ENCODE assay signal across 21 cellular contexts in genomic region chr7:29249860-29250259, GRCh38. TPM values are rescaled to one million over a fixed set of nuclear protein-coding genes. Genes with fewer than 3 reads are reported as not detected.
DNase-seq lines count a peak whose midpoint lies in the region; ATAC-seq, FAIRE-seq and TF ChIP-seq lines count a peak whose summit lies in the region.
"Had no signal": no experiment of that assay in that cellular context is flagged by ENCODE, and none has a peak within 500 bp of the region (broad histone marks: within the 10 kb centered on the region; RNA-seq: fewer than 3 reads in every experiment).

No MANE protein-coding gene starts in this region.

- H4K20me1 ChIP-seq in HepG2 (ENCODE audit: insufficient read depth, low read length), result no peaks in the 10 kb centered on the region

- no peak for TF ChIP-seq RAD21 in HepG2 (CRISPR knock-in tag; IDR thresholded peaks at IDR 0.05)

- POLR2A ChIA-PET in HepG2 (lab: Yijun Ruan, JAX), result interaction anchor here (1.4 kb wide), 1 partner anchor 21 kb away, joined by 9 read pairs; no protein-coding TSS in a partner anchor

- FAIRE-seq in HepG2 (lab: Jason Lieb, UNC), result no peak
- FAIRE-seq: G401.6, GM12892, GM19239, H1 had no signal

- H2AFZ ChIP-seq in HepG2 (ENCODE audit: low read length), result no peak overlapping the region
- H2AFZ ChIP-seq: GM23248 had no signal

- no peak for TF ChIP-seq POLR2A in HepG2 (IDR thresholded peaks at IDR 0.05; ENCODE audit: insufficient read depth in 1 of 2, low read depth in 2 of 2, low read length in 2 of 2)

- H3K9me3 ChIP-seq in left ventricle myocardium inferior (replicated peaks) (no peaks in the 10 kb centered on the region), HepG2 (ENCODE audit: low read length) (no peaks in the 10 kb centered on the region), neutrophil (no peaks in the 10 kb centered on the region), skeletal muscle tissue (ENCODE audit: control insufficient read depth in 3 of 3, low read length in 3 of 3) (no peaks in the 10 kb centered on the region)

- TF ChIP-seq EP300 in HepG2 (IDR thresholded peaks at IDR 0.05; ENCODE audit: low read depth in 2 of 2, low read length in 2 of 2) (no peak), HepG2 (CRISPR knock-in tag; IDR thresholded peaks at IDR 0.05; ENCODE audit: borderline replicate concordance) (no peak)

- no peak for TF ChIP-seq CTCF in left ventricle myocardium inferior (IDR thresholded peaks at IDR 0.05; ENCODE audit: borderline replicate concordance)
- TF ChIP-seq CTCF in HepG2 (CRISPR knock-in tag; IDR thresholded peaks at IDR 0.05), result no peak
- no peak for TF ChIP-seq CTCF in neutrophil (IDR thresholded peaks at IDR 0.05)

- ATAC-seq in Right ventricle myocardium superior (ENCODE audit: poor library complexity) (no peak), HepG2 (no peak)
- no peak for ATAC-seq in stimulated activated naive CD8-positive, alpha-beta T cell treated with anti-CD3 and anti-CD28 coated beads, Interleukin-15, Interleukin-2, amounts not matched to agents 100 U/mL and 50 U/mL, for 24 hours

- H3K79me2 ChIP-seq in HepG2 (ENCODE audit: insufficient read depth, low read length), result peaks cover 53% of the 10 kb centered on the region

- CTCF ChIA-PET in HepG2 (lab: Yijun Ruan, JAX; ENCODE audit: low intra/inter-chr PET ratio, low total read pairs), result no interaction called here

- intact Hi-C loops in left ventricle myocardium inferior (cut with micrococcal nuclease) (no loop called here), Right ventricle myocardium superior (cut with DNase I) (no loop called here), HepG2 (cut with micrococcal nuclease; ENCODE audit: unreplicated experiment) (loop anchor here (5.0 kb wide), 4 partner anchors 42 to 87 kb away; partner anchors contain the start of gene CHN2)

- H3K27ac ChIP-seq in left ventricle myocardium inferior (replicated peaks) (peak overlapping the region; percentile 57), HepG2 (ENCODE audit: extremely low read length, insufficient read depth, low read length) (peak overlapping the region; percentile 61), neutrophil (peak overlapping the region; percentile 80), skeletal muscle tissue (ENCODE audit: low read depth, low read length) (peak overlapping the region; percentile 51)
- H3K27ac ChIP-seq: GM23248 had no signal

- no peak overlapping the region for H3K4me3 ChIP-seq in left ventricle myocardium inferior
- H3K4me3 ChIP-seq in HepG2 (replicated peaks in 1 of 3; ENCODE audit: insufficient read depth in 1 of 3, low read depth in 2 of 3, low read length in 3 of 3), result no peak overlapping the region
- peak overlapping the region in 1 of 2 experiments; percentile 11 for H3K4me3 ChIP-seq in neutrophil (ENCODE audit: low read depth in 1 of 2, low read length in 1 of 2)
- H3K4me3 ChIP-seq in skeletal muscle tissue (ENCODE audit: low read length in 3 of 3), result no peak overlapping the region
- H3K4me3 ChIP-seq: GM23248 had no signal

- no peaks in the 10 kb centered on the region for H3K27me3 ChIP-seq in left ventricle myocardium inferior (ENCODE audit: low read depth)
- no peaks in the 10 kb centered on the region for H3K27me3 ChIP-seq in HepG2 (ENCODE audit: control insufficient read depth in 1 of 2, insufficient read depth in 2 of 2, low read length in 2 of 2)
- H3K27me3 ChIP-seq in neutrophil, result no peaks in the 10 kb centered on the region
- no peaks in the 10 kb centered on the region for H3K27me3 ChIP-seq in skeletal muscle tissue (ENCODE audit: control insufficient read depth in 3 of 3, insufficient read depth in 3 of 3, low read length in 3 of 3)

- BruUV-seq in HepG2 (replicated peaks; lab: Mats Ljungman, UMichigan), result no TSS peak

- DNase-seq in left ventricle myocardium inferior (no peak), Right ventricle myocardium superior (no peak), HepG2 (ENCODE audit: low spot score) (no peak), NCI-H2081 treated with DMSO at 0.1 percent for 48 hours (lab: John Stamatoyannopoulos, UW) (no peak)
- DNase-seq in stimulated activated naive CD8-positive, alpha-beta T cell treated with anti-CD3 and anti-CD28 coated beads, Interleukin-15, Interleukin-2, amounts not matched to agents 100 U/mL and 50 U/mL, for 24 hours, result no peak
- DNase-seq: 8988T; Calu3; CD4-positive, alpha-beta memory T cell; COR-L47; DMS53; DMS79 treated with DMSO at 0.1 percent for 48 hours; GM23248; H7; HCEC 1CT had no signal

- no peak overlapping the region for H3K4me2 ChIP-seq in HepG2 (ENCODE audit: low read depth, low read length)

- in situ Hi-C loops in HepG2 (cut with HindIII; ENCODE audit: extremely low pct_ligation_motif_present, low pct_unique_long_range_greater_than_20kb), result no loop called here

- peaks cover 3% of the 10 kb centered on the region for H3K36me3 ChIP-seq in left ventricle myocardium inferior
- peaks cover 5 to 6% of the 10 kb centered on the region in 2 experiments; a peak in 3 of 5 replicates for H3K36me3 ChIP-seq in HepG2 (replicated peaks in 1 of 2; ENCODE audit: control insufficient read depth in 1 of 2, insufficient read depth in 2 of 2, low read length in 2 of 2)
- no peaks in the 10 kb centered on the region for H3K36me3 ChIP-seq in neutrophil
- no peaks in the 10 kb centered on the region for H3K36me3 ChIP-seq in skeletal muscle tissue (ENCODE audit: control insufficient read depth in 3 of 3, insufficient read depth in 3 of 3, low read length in 3 of 3)

- WGBS in HepG2 (ENCODE audit: low lambda C conversion rate), result 97% methylated on average over 1 of the region's 1 CpG

- H3K4me1 ChIP-seq in left ventricle myocardium inferior (peaks cover 54% of the 10 kb centered on the region), HepG2 (ENCODE audit: insufficient read depth, low read length) (peaks cover 59% of the 10 kb centered on the region), neutrophil (ENCODE audit: control insufficient read depth in 1 of 2, insufficient read depth in 1 of 2, low read depth in 1 of 2, low read length in 1 of 2) (peaks cover 41 to 56% of the 10 kb centered on the region in 2 experiments), skeletal muscle tissue (ENCODE audit: control insufficient read depth in 3 of 3, insufficient read depth in 3 of 3, low read length in 3 of 3) (peaks cover 0 to 12% (median 3%) of the 10 kb centered on the region in 3 donors)

- no peak overlapping the region for H3K9ac ChIP-seq in HepG2 (ENCODE audit: insufficient read depth, low read depth, low read length)
- no peak overlapping the region for H3K9ac ChIP-seq in skeletal muscle tissue (ENCODE audit: low read depth in 1 of 3, low read length in 3 of 3)
- H3K9ac ChIP-seq: GM23248 had no signal

TF ChIP-seq in HepG2, 621 proteins besides CTCF, POLR2A, EP300 and RAD21:
- TF ChIP-seq CREB1 (IDR thresholded peaks at IDR 0.05), result no peak
- TF ChIP-seq CREB1 (CRISPR knock-in tag; IDR thresholded peaks at IDR 0.05), result 0 out of 2 replicates have a peak, but pooled peaks have one; percentile 16
- no peak for TF ChIP-seq ZNF333 (CRISPR knock-in tag; IDR thresholded peaks at IDR 0.05; ENCODE audit: borderline replicate concordance)
- no peak for TF ChIP-seq MED1 (CRISPR knock-in tag; IDR thresholded peaks at IDR 0.05)

RNA-seq across cellular contexts. Expression of gene CHN2, which starts 55.3 kb away (rescaled TPM):
- 36.1 TPM for total RNA-seq in left ventricle myocardium inferior
- 17.7 TPM for total RNA-seq in Right ventricle myocardium superior
- 23.5 and 28.6 TPM in 2 replicates for total RNA-seq in HepG2 (2016; rRNA removed; fragmentation: Illumina TruSeq; extraction: Trizol)
- 15.0 and 15.4 TPM in 2 replicates for total RNA-seq in HepG2 (2016; cell fraction: cytosol; rRNA removed; fragmentation: Illumina TruSeq; extraction: Trizol; ENCODE audit: low read depth)
- total RNA-seq in HepG2 (2016; cell fraction: insoluble cytoplasmic fraction; rRNA removed; fragmentation: Illumina TruSeq; extraction: Trizol), result 22.0 and 23.2 TPM in 2 replicates
- total RNA-seq in HepG2 (2016; cell fraction: membrane; rRNA removed; fragmentation: Illumina TruSeq; extraction: Trizol), result 19.9 and 22.8 TPM in 2 replicates
- 29.6 and 33.8 TPM in 2 replicates for total RNA-seq in HepG2 (2016; cell fraction: nucleus; rRNA removed; fragmentation: Illumina TruSeq; extraction: Trizol)
- polyA plus RNA-seq in HepG2 (2011; rRNA removed), result 21.7 and 30.5 TPM in 2 replicates
- 15.7 and 19.8 TPM in 2 replicates for polyA plus RNA-seq in HepG2 (2011; cell fraction: cytosol; rRNA removed)
- 16.7 and 17.0 TPM in 2 replicates for polyA plus RNA-seq in HepG2 (2011; cell fraction: nucleus; rRNA removed)
- 22.4 and 41.2 TPM in 2 replicates for polyA plus RNA-seq in HepG2 (2012)
- 10.8 and 11.3 TPM in 2 replicates for polyA plus RNA-seq in HepG2 (2016; cell fraction: cytosol; fragmentation: Illumina TruSeq; extraction: Trizol; ENCODE audit: low read depth)
- polyA plus RNA-seq in HepG2 (2016; cell fraction: insoluble cytoplasmic fraction; fragmentation: Illumina TruSeq; extraction: Trizol; ENCODE audit: low read depth), result 23.9 and 24.0 TPM in 2 replicates
- 15.8 and 19.6 TPM in 2 replicates for polyA plus RNA-seq in HepG2 (2016; cell fraction: membrane; fragmentation: Illumina TruSeq; extraction: Trizol; ENCODE audit: low read depth)
- polyA plus RNA-seq in HepG2 (2016; cell fraction: nucleus; fragmentation: Illumina TruSeq; extraction: Trizol; ENCODE audit: insufficient read depth, low read depth), result 21.1 and 21.8 TPM in 2 replicates
- polyA minus RNA-seq in HepG2 (2011; rRNA and poly(A)+ RNA removed; ENCODE audit: low replicate concordance), result 9.7 and 45.6 TPM in 2 replicates
- polyA minus RNA-seq in HepG2 (2011; cell fraction: cytosol; rRNA and poly(A)+ RNA removed), result 20.1 and 25.7 TPM in 2 replicates
- 96.8 and 105 TPM in 2 replicates for polyA minus RNA-seq in HepG2 (2011; cell fraction: nucleus; rRNA and poly(A)+ RNA removed)
- 11.0 TPM for total RNA-seq in skeletal muscle tissue
- polyA plus RNA-seq: BJ had no signal
